In genomic region chr9:90099262-90099982, GRCh38 we compare ENCODE assay signal across 8 cellular contexts.
A peak's percentile ranks its signal among the peaks of the same experiment; 100 is the strongest.
DNase-seq lines count a peak whose midpoint lies in the region; ATAC-seq, FAIRE-seq and TF ChIP-seq lines count a peak whose summit lies in the region.

No MANE protein-coding gene starts in this region.

- intact Hi-C loops in adrenal gland (cut with DNase I): loop anchor here (2.0 to 10.0 kb wide), 4 partner anchors 105 to 502 kb away; no protein-coding TSS in a partner anchor

- ATAC-seq in left lobe of liver (peak; percentile 74), GM21515 (IDR thresholded peaks at IDR 0.05; ENCODE audit: unreplicated experiment) (no peak), HG03135 (IDR thresholded peaks at IDR 0.05; ENCODE audit: unreplicated experiment) (no peak), HG03342 (IDR thresholded peaks at IDR 0.05; ENCODE audit: unreplicated experiment) (no peak)

- WGBS in adrenal gland, 4 donors: 42 to 56% (median 48%) methylated on average over 9 of the region's 9 CpGs

- H3K4me3 ChIP-seq in MM.1S (ENCODE audit: low read length) (no peak overlapping the region), adrenal gland (no peak overlapping the region)

- TF ChIP-seq CTCF in D721Med (IDR thresholded peaks at IDR 0.05; ENCODE audit: insufficient read depth, missing control alignments) (peak; percentile 64), MM.1S (IDR thresholded peaks at IDR 0.05; ENCODE audit: low read length) (peak; percentile 33), adrenal gland (IDR thresholded peaks at IDR 0.05) (peak; percentile 16 to 92 (median 69))

- no peaks in the 10 kb centered on the region for H3F3A ChIP-seq in MM.1S (ENCODE audit: insufficient read depth, low read length)

- no peaks in the 10 kb centered on the region for H3K79me2 ChIP-seq in MM.1S (ENCODE audit: low read length)

- H3K27me3 ChIP-seq in MM.1S (replicated peaks; ENCODE audit: insufficient read depth, low read length) (no peaks in the 10 kb centered on the region), adrenal gland (no peaks in the 10 kb centered on the region)

- H3K36me3 ChIP-seq in MM.1S (replicated peaks; ENCODE audit: insufficient read depth, low read length) (no peaks in the 10 kb centered on the region), adrenal gland (replicated peaks in 1 of 2) (no peaks in the 10 kb centered on the region)

- no peaks in the 10 kb centered on the region for H4K20me1 ChIP-seq in MM.1S (ENCODE audit: insufficient read depth, low read length)

- no peak overlapping the region for H3K9ac ChIP-seq in MM.1S (ENCODE audit: low read length)

- no peaks in the 10 kb centered on the region for H3K9me2 ChIP-seq in MM.1S (replicated peaks; ENCODE audit: insufficient read depth, low read length)

- H3K9me3 ChIP-seq in MM.1S (replicated peaks; ENCODE audit: insufficient read depth, low read length): no peaks in the 10 kb centered on the region
- H3K9me3 ChIP-seq in adrenal gland (replicated peaks in 1 of 3): no peaks in the 10 kb centered on the region

- peak; percentile 95 for FAIRE-seq in D721Med (lab: Jason Lieb, UNC)

- H3K4me1 ChIP-seq in MM.1S (ENCODE audit: low read length) (no peaks in the 10 kb centered on the region), adrenal gland (replicated peaks in 1 of 2) (peaks cover 12 to 14% of the 10 kb centered on the region in 2 donors)

- DNase-seq in D721Med (ENCODE audit: insufficient read length, low spot score) (no peak), MM.1S (peak; percentile 13), adrenal gland (peak in 2 of 7 donors; percentile 35 to 46), left lobe of liver (ENCODE audit: low spot score) (no peak)
- DNase-seq in activated CD8-positive, alpha-beta memory T cell treated with anti-CD3 and anti-CD28 coated beads, Interleukin-2, amount 50 U/mL, for 4 hours: no peak

- no peak overlapping the region for H3K4me2 ChIP-seq in MM.1S (ENCODE audit: low read depth, low read length)

- no peak overlapping the region for H2AFZ ChIP-seq in MM.1S (ENCODE audit: low read length)

- no peak for TF ChIP-seq POLR2A in adrenal gland (IDR thresholded peaks at IDR 0.05)

- H3K27ac ChIP-seq in MM.1S (ENCODE audit: low read length): no peak overlapping the region
- H3K27ac ChIP-seq in adrenal gland: no peak overlapping the region
